8 cellular contexts compared by ENCODE assay signal in genomic region chr12:4037747-4038312, GRCh38.
DNase-seq lines count a peak whose midpoint lies in the region; ATAC-seq, FAIRE-seq and TF ChIP-seq lines count a peak whose summit lies in the region.

No MANE protein-coding gene starts in this region.

- in situ Hi-C loops in KBM-7 (cut with MboI; ENCODE audit: low pct_unique_long_range_greater_than_20kb, low sequenced_read_pairs) = no loop called here
- in situ Hi-C loops in GM12878 (cut with MboI) = no loop called here

- H3K9ac ChIP-seq in DND-41 (ENCODE audit: low read depth, low read length) (no peak overlapping the region), GM12878 (ENCODE audit: control insufficient read depth, insufficient read depth, low read length) (no peak overlapping the region)

- SMC1A ChIA-PET in GM12878 (lab: Charles Lee; ENCODE audit: uncharacterized antibody, unreplicated experiment) = interaction anchor here (0.6 to 3.6 kb wide), 3 partner anchors 30 to 421 kb away, joined by 3 to 21 read pairs (median 3); no protein-coding TSS in a partner anchor

- H4K20me1 ChIP-seq in DND-41 (ENCODE audit: insufficient read depth, low read length) (0 out of 2 replicates have a peak, but pooled peaks cover 6% of the 10 kb centered on the region), GM12878 (ENCODE audit: control insufficient read depth, insufficient read depth) (no peaks in the 10 kb centered on the region)

- H3K4me3 ChIP-seq in DND-41 (ENCODE audit: low read depth in 1 of 2, low read length in 2 of 2) (no peak overlapping the region), GM12878 (no peak overlapping the region), left lung (no peak overlapping the region), uterus (no peak overlapping the region)

- no peak for FAIRE-seq in GM12878 (lab: Jason Lieb, UNC)

- H3K36me3 ChIP-seq in DND-41 (ENCODE audit: insufficient read depth, low read length) = no peaks in the 10 kb centered on the region
- no peaks in the 10 kb centered on the region for H3K36me3 ChIP-seq in GM12878 (ENCODE audit: control insufficient read depth in 2 of 2, insufficient read depth in 2 of 2, low read length in 1 of 2)
- no peaks in the 10 kb centered on the region for H3K36me3 ChIP-seq in left lung
- no peaks in the 10 kb centered on the region for H3K36me3 ChIP-seq in uterus

- H3K4me2 ChIP-seq in DND-41 (ENCODE audit: insufficient read depth, low read length) = no peak overlapping the region
- H3K4me2 ChIP-seq in GM12878 (ENCODE audit: control insufficient read depth, insufficient read depth) = no peak overlapping the region

- H3K9me3 ChIP-seq in DND-41 (ENCODE audit: insufficient read depth, low read length, severe bottlenecking) (no peaks in the 10 kb centered on the region), GM12878 (replicated peaks; ENCODE audit: control insufficient read depth, insufficient read depth, low read length) (no peaks in the 10 kb centered on the region), left lung (no peaks in the 10 kb centered on the region), uterus (no peaks in the 10 kb centered on the region)

- ATAC-seq in DND-41 (ENCODE audit: insufficient read depth, low read depth) = no peak
- no peak for ATAC-seq in GM12878
- peak; percentile 69 for ATAC-seq in left lung
- no peak for ATAC-seq in GM18868 (IDR thresholded peaks at IDR 0.05; ENCODE audit: unreplicated experiment)

- TF ChIP-seq POLR2A in GM12878 (IDR thresholded peaks at IDR 0.05; ENCODE audit: low read depth, low read length) = no peak
- TF ChIP-seq POLR2A in uterus (IDR thresholded peaks at IDR 0.05) = no peak

- RAD21 ChIA-PET in GM12878 (lab: Charles Lee; ENCODE audit: unreplicated experiment) = interaction anchor here (0.7 to 1.8 kb wide), 5 partner anchors 69 to 239 kb away, joined by 3 to 7 read pairs (median 4); no protein-coding TSS in a partner anchor

- no peaks in the 10 kb centered on the region for H3K4me1 ChIP-seq in DND-41 (ENCODE audit: insufficient read depth, low read length)
- no peaks in the 10 kb centered on the region for H3K4me1 ChIP-seq in GM12878 (ENCODE audit: control insufficient read depth, insufficient read depth, low read length)
- peaks cover 0 to 4% of the 10 kb centered on the region in 2 donors for H3K4me1 ChIP-seq in left lung
- H3K4me1 ChIP-seq in uterus = no peaks in the 10 kb centered on the region

- no peak for TF ChIP-seq EP300 in GM12878 (IDR thresholded peaks at IDR 0.05; ENCODE audit: borderline replicate concordance in 1 of 2, control insufficient read depth in 1 of 2, low read depth in 2 of 2, low read length in 2 of 2)

- H3K27me3 ChIP-seq in DND-41 (ENCODE audit: insufficient read depth, low read length, poor library complexity) = peaks cover 28% of the 10 kb centered on the region
- peaks cover 0 to 3% of the 10 kb centered on the region in 2 experiments; a peak in 2 of 4 replicates for H3K27me3 ChIP-seq in GM12878 (replicated peaks in 1 of 2; ENCODE audit: control insufficient read depth in 2 of 2, insufficient read depth in 2 of 2, low read length in 1 of 2)
- H3K27me3 ChIP-seq in left lung = no peaks in the 10 kb centered on the region
- H3K27me3 ChIP-seq in uterus = no peaks in the 10 kb centered on the region

- DNase-seq in DND-41 (peak; percentile 19), KBM-7 (peak; percentile 41), GM12878 (ENCODE audit: low read depth, low spot score) (no peak), left lung (no peak), uterus (peak; percentile 45 to 62), NCI-H2029 (lab: John Stamatoyannopoulos, UW) (no peak), NCI-H2107 (lab: John Stamatoyannopoulos, UW) (no peak)

- intact Hi-C loops in GM12878 (cut with micrococcal nuclease; ENCODE audit: unreplicated experiment) = no loop called here
- intact Hi-C loops in left lung (cut with DNase I) = loop anchor here in 1 of 2 donors (5.0 kb wide), 1 partner anchor 41 kb away; no protein-coding TSS in a partner anchor
- intact Hi-C loops in uterus (cut with DNase I; ENCODE audit: low total_unique reads) = loop anchor here (10.0 kb wide), 2 partner anchors 153 to 237 kb away; partner anchors contain the start of gene CCND2

- CTCF ChIA-PET in GM12878 (lab: Yijun Ruan, JAX) = interaction anchor here (0.6 to 2.9 kb wide), 8 partner anchors 11 to 1218 kb away, joined by 3 to 18 read pairs (median 6); no protein-coding TSS in a partner anchor

- POLR2A ChIA-PET in GM12878 (lab: Charles Lee) = no interaction called here

- no peak overlapping the region for H3K27ac ChIP-seq in DND-41 (ENCODE audit: low read length)
- no peak overlapping the region for H3K27ac ChIP-seq in GM12878 (ENCODE audit: control insufficient read depth, insufficient read depth)
- H3K27ac ChIP-seq in left lung = no peak overlapping the region
- H3K27ac ChIP-seq in uterus = no peak overlapping the region

- TF ChIP-seq RAD21 in GM12878 (IDR thresholded peaks at IDR 0.05; ENCODE audit: insufficient read depth, low read depth, low read length) = peak; percentile 46

- 38% methylated on average over 4 of the region's 4 CpGs for WGBS in GM12878 (ENCODE audit: insufficient coverage, insufficient replicate concordance, low lambda C conversion rate, missing lambda C conversion rate)

- TF ChIP-seq CTCF in DND-41 (IDR thresholded peaks at IDR 0.05; ENCODE audit: borderline replicate concordance, extremely low read depth, low read length, poor library complexity, severe bottlenecking) (peak; percentile 64), GM12878 (IDR thresholded peaks at IDR 0.05 in 2 of 3, conservative IDR thresholded peaks at IDR 0.05 in 1 of 3; ENCODE audit: control insufficient read depth in 2 of 3, extremely low read depth in 1 of 3, insufficient read depth in 1 of 3, low read depth in 3 of 3, low read length in 3 of 3) (peak; percentile 12 to 40 (median 31); a peak in 3 of 6 replicates), left lung (IDR thresholded peaks at IDR 0.05) (peak; percentile 60 to 63), uterus (IDR thresholded peaks at IDR 0.05) (peak; percentile 68 to 77 (median 72))

- H2AFZ ChIP-seq in DND-41 (ENCODE audit: low read depth, low read length) (no peak overlapping the region), GM12878 (ENCODE audit: control insufficient read depth, low read depth, low read length) (no peak overlapping the region)

- H3K79me2 ChIP-seq in DND-41 (ENCODE audit: insufficient read depth, low read length) (no peaks in the 10 kb centered on the region), GM12878 (ENCODE audit: control insufficient read depth, insufficient read depth, low read length) (no peaks in the 10 kb centered on the region)

- BruUV-seq in GM12878 (replicated peaks; lab: Mats Ljungman, UMichigan) = no TSS peak

TF ChIP-seq in GM12878, 131 proteins besides CTCF, POLR2A, EP300 and RAD21:
- TF ChIP-seq SMC3 (IDR thresholded peaks at IDR 0.05; ENCODE audit: borderline replicate concordance, low read length) (peak; percentile 57), YBX1 (IDR thresholded peaks at IDR 0.05) (no peak), NR2C1 (IDR thresholded peaks at IDR 0.05) (no peak), MEF2B (IDR thresholded peaks at IDR 0.05; ENCODE audit: partially characterized antibody, poor library complexity, severe bottlenecking) (no peak), TBL1XR1 (IDR thresholded peaks at IDR 0.05; ENCODE audit: low read depth, low read length) (no peak)
TF ChIP-seq in GM12878: peak in this region for 1.

Comparison
In these comparisons a context has a peak if more than half of its experiments do, and no peak if none do; other contexts are left out.
1. DNase-seq: peak in DND-41 (single experiment), KBM-7 (single experiment) and uterus (2 of 2); none in GM12878 (single experiment), left lung (0 of 2), NCI-H2029 (single experiment) and NCI-H2107 (single experiment).
2. Peak in every context shown above with its lines, with median percentiles within 50 percentile points of each other: CTCF ChIP-seq.